ENCODE assay signal across 1 cellular context in genomic region chr16:27481282-27481934, GRCh38.
TF ChIP-seq lines count a peak whose summit lies in the region.

No MANE protein-coding gene starts in this region.

TF ChIP-seq in IMR-90, 13 proteins besides CTCF, POLR2A, EP300 and RAD21 (continued from another document):
- 0 out of 2 replicates have a peak, but pooled peaks have one; percentile 12 for TF ChIP-seq CEBPB (IDR thresholded peaks at IDR 0.05; ENCODE audit: low read depth, low read length)
- TF ChIP-seq CHD1 (IDR thresholded peaks at IDR 0.05; ENCODE audit: low read depth, low read length), result no peak
- TF ChIP-seq MAZ (IDR thresholded peaks at IDR 0.05; ENCODE audit: borderline replicate concordance, low read depth, low read length), result no peak
- no peak for TF ChIP-seq BHLHE40 (IDR thresholded peaks at IDR 0.05; ENCODE audit: low read depth, low read length)
